Comparison of ENCODE assay signal across 19 cellular contexts in the genomic region with DNA sequence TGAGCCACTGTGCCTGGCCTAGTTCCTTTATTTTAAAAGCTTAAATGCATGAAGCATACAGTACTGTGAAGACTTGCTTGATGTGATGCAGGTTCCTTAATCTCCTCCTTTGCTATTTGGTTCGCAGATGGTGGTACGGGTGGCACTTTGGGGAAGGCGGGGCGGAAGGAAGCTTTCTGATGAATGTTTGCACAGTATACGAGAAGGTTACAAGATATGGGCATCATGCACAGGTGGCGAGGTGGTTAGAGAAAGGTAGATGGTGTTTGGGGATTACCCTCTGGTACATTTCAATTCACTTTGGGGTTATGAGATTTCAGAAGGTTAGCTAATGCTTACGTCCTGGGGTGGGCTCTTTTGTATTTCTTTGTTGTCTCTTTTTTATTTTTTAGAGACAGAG. TPM values are rescaled to one million over a fixed set of nuclear protein-coding genes. Genes with fewer than 3 reads are reported as not detected.
DNase-seq lines count a peak whose midpoint lies in the region; ATAC-seq and TF ChIP-seq lines count a peak whose summit lies in the region.
"Had no signal": no experiment of that assay in that cellular context is flagged by ENCODE, and none has a peak within 500 bp of the region (broad histone marks: within the 10 kb centered on the region; RNA-seq: fewer than 3 reads in every experiment).

No MANE protein-coding gene starts in this region.

- no peaks in the 10 kb centered on the region for H3K9me3 Mint-ChIP-seq in CD4-positive, CD25-positive, alpha-beta regulatory T cell
- H3K9me3 Mint-ChIP-seq: HFFc6 had no signal

- H3K4me3 ChIP-seq in CD4-positive, CD25-positive, alpha-beta regulatory T cell (ENCODE audit: low read depth, low read length): peak overlapping the region; percentile 97
- H3K4me3 ChIP-seq in gastroesophageal sphincter (no peak overlapping the region), coronary artery (no peak overlapping the region)
- H3K4me3 ChIP-seq: ovary, PC-9, testis had no signal

- peak; percentile 10 for TF ChIP-seq POLR2A in GM18526 (IDR thresholded peaks at IDR 0.05; ENCODE audit: extremely low read depth, insufficient read length)
- TF ChIP-seq POLR2A in gastroesophageal sphincter (IDR thresholded peaks at IDR 0.05): no peak

- H3K27ac ChIP-seq in CD4-positive, CD25-positive, alpha-beta regulatory T cell (ENCODE audit: insufficient read depth, low read length, poor library complexity, severe bottlenecking): peak overlapping the region; percentile 100
- no peak overlapping the region for H3K27ac ChIP-seq in gastroesophageal sphincter
- no peak overlapping the region for H3K27ac ChIP-seq in coronary artery
- H3K27ac ChIP-seq: KMS-11, ovary, PC-9, testis had no signal

- peaks cover 52 to 98% (median 80%) of the 10 kb centered on the region in 4 donors for H3K4me1 Mint-ChIP-seq in CD4-positive, CD25-positive, alpha-beta regulatory T cell

- 94 to 95% methylated on average over 7 of the region's 7 CpGs for WGBS in gastroesophageal sphincter (ENCODE audit: low coverage in 1 of 2), 2 donors

- TF ChIP-seq EP300 in gastroesophageal sphincter (IDR thresholded peaks at IDR 0.05): no peak

- H3K27me3 ChIP-seq in CD4-positive, CD25-positive, alpha-beta regulatory T cell (ENCODE audit: control insufficient read depth, insufficient read depth, low read length): no peaks in the 10 kb centered on the region
- no peaks in the 10 kb centered on the region for H3K27me3 ChIP-seq in gastroesophageal sphincter
- H3K27me3 ChIP-seq: ovary, testis had no signal

- no peaks in the 10 kb centered on the region for H3K9me3 ChIP-seq in CD4-positive, CD25-positive, alpha-beta regulatory T cell (ENCODE audit: control insufficient read depth in 2 of 2, low read length in 2 of 2)
- H3K9me3 ChIP-seq in gastroesophageal sphincter: no peaks in the 10 kb centered on the region
- H3K9me3 ChIP-seq: ovary, testis had no signal

- H3K27me3 Mint-ChIP-seq in CD4-positive, CD25-positive, alpha-beta regulatory T cell: peaks cover 4% of the 10 kb centered on the region

- H3K27ac Mint-ChIP-seq in CD4-positive, CD25-positive, alpha-beta regulatory T cell: peak overlapping the region; percentile 94 to 99 (median 96)
- H3K27ac Mint-ChIP-seq: HFFc6 had no signal

- peaks cover 99% of the 10 kb centered on the region for H3K4me1 ChIP-seq in CD4-positive, CD25-positive, alpha-beta regulatory T cell (ENCODE audit: control insufficient read depth, insufficient read depth, low read length, poor library complexity, severe bottlenecking)
- no peaks in the 10 kb centered on the region for H3K4me1 ChIP-seq in gastroesophageal sphincter
- H3K4me1 ChIP-seq: testis had no signal

- H3K4me3 Mint-ChIP-seq in CD4-positive, CD25-positive, alpha-beta regulatory T cell: peak overlapping the region; percentile 79 to 82 (median 80)
- H3K4me3 Mint-ChIP-seq: HFFc6 had no signal

- ATAC-seq in CD4-positive, CD25-positive, alpha-beta regulatory T cell (ENCODE audit: low read depth in 2 of 2): peak; percentile 89 to 91
- ATAC-seq in gastroesophageal sphincter (no peak), GM21360 (IDR thresholded peaks at IDR 0.05; ENCODE audit: unreplicated experiment) (no peak)

- H3K36me3 Mint-ChIP-seq in CD4-positive, CD25-positive, alpha-beta regulatory T cell: peaks cover 71% of the 10 kb centered on the region

- TF ChIP-seq CTCF in gastroesophageal sphincter (IDR thresholded peaks at IDR 0.05): no peak
- TF ChIP-seq CTCF in coronary artery (IDR thresholded peaks at IDR 0.05): no peak

- peak; percentile 71 to 86 (median 83) for DNase-seq in CD4-positive, CD25-positive, alpha-beta regulatory T cell
- DNase-seq in activated CD4-positive, alpha-beta T cell treated with anti-CD3 and anti-CD28 coated beads, Interleukin-2, amount 50 U/mL, for 1 hour: peak; percentile 65
- peak; percentile 60 for DNase-seq in effector CD8-positive, alpha-beta T cell (lab: John Stamatoyannopoulos, UW)
- DNase-seq in NCI-H1092 (lab: John Stamatoyannopoulos, UW) (no peak), coronary artery (ENCODE audit: low spot score) (no peak)
- DNase-seq: amygdala, glutamatergic neuron, HFFc6, midbrain, NCI-H510A, ovary, PC-9, SW 1271, testis had no signal

- H3K36me3 ChIP-seq in CD4-positive, CD25-positive, alpha-beta regulatory T cell (ENCODE audit: control insufficient read depth, insufficient read depth, low read length): peaks cover 63% of the 10 kb centered on the region
- H3K36me3 ChIP-seq in gastroesophageal sphincter: no peaks in the 10 kb centered on the region
- H3K36me3 ChIP-seq: ovary had no signal

RNA-seq across cellular contexts. Expression of gene RHOH, which starts 17.2 kb away (rescaled TPM):
- 645 TPM for total RNA-seq in CD4-positive, CD25-positive, alpha-beta regulatory T cell
- polyA plus RNA-seq in CD4-positive, CD25-positive, alpha-beta regulatory T cell: 100 to 1,000 TPM; 360 to 479 (median 397) TPM
- 1 to 10 TPM in 2 of 4 donors, under 1 TPM in 2; 0.42 to 4.4 (median 1.0) TPM for total RNA-seq in gastroesophageal sphincter
- total RNA-seq: epithelial cell of proximal tubule, HFFc6, PC-9 had no signal

Comparison
In these comparisons a context has a peak if more than half of its experiments do, and no peak if none do; other contexts are left out.
1. ATAC-seq: peak in CD4-positive, CD25-positive, alpha-beta regulatory T cell (2 of 2); none in gastroesophageal sphincter (single experiment) and GM21360 (single experiment).
2. DNase-seq: peak in CD4-positive, CD25-positive, alpha-beta regulatory T cell (3 of 3), activated CD4-positive, alpha-beta T cell treated with anti-CD3 and anti-CD28 coated beads, Interleukin-2, amount 50 U/mL, for 1 hour (single experiment) and effector CD8-positive, alpha-beta T cell (single experiment); none in NCI-H1092 (single experiment) and coronary artery (single experiment).
3. RNA of gene RHOH, which starts 17.2 kb away (total RNA-seq): 645 TPM in CD4-positive, CD25-positive, alpha-beta regulatory T cell (single experiment); 0.42 to 4.4 TPM in gastroesophageal sphincter; every median in the first group is over 100 times any median in the second.